ENCODE assay signal across 13 cellular contexts in the genomic region with DNA sequence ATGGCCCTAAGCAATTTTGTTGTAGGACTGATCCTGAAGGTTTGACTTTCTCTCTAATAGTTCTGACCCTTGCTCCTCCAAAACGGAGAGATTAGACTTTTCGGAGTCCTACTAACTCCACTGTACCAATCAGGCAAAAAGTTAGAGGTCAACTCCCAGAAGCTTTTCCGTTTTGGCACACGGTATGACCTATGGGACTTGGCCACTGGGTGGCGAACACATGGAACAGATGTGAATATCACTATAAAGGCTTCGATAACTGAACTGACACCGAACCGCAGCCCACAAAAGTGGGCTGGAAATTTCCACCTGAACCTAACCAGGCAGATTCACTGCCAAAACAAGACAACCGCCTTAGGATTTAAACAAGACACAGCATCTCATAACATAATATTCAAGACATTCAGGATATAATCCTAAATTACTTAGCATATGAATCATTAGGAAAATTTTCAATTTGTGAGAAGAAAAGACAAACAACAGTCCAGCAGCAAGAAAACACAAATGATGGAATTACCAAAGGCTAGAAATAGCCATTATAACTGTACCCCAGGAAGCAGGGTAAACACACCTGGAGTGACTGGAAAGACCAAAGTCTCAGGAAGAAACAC. TPM values are rescaled to one million over a fixed set of nuclear protein-coding genes. Genes with fewer than 3 reads are reported as not detected.
A peak's percentile ranks its signal among the peaks of the same experiment; 100 is the strongest.
DNase-seq lines count a peak whose midpoint lies in the region; ATAC-seq, FAIRE-seq and TF ChIP-seq lines count a peak whose summit lies in the region.
"Had no signal": no experiment of that assay in that cellular context is flagged by ENCODE, and none has a peak within 500 bp of the region (broad histone marks: within the 10 kb centered on the region; RNA-seq: fewer than 3 reads in every experiment).

No MANE protein-coding gene starts in this region.

- POLR2A ChIA-PET in endothelial cell of umbilical vein (lab: Charles Lee): no interaction called here

- H3K36me3 ChIP-seq in OCI-LY1 (ENCODE audit: insufficient read depth, low read length): no peaks in the 10 kb centered on the region
- no peaks in the 10 kb centered on the region for H3K36me3 ChIP-seq in endothelial cell of umbilical vein (ENCODE audit: control insufficient read depth in 2 of 2, extremely low read depth in 1 of 2, insufficient read depth in 2 of 2, low read length in 2 of 2)

- peaks cover 2 to 3% of the 10 kb centered on the region in 2 donors for H3K36me3 Mint-ChIP-seq in activated T-cell treated with anti-CD3 and anti-CD28 coated beads, Interleukin-2, amount 50 U/mL, for 72 hours (ENCODE audit: insufficient read depth in 2 of 2)
- H3K36me3 Mint-ChIP-seq in activated T-helper 2 cell treated with anti-CD3 and anti-CD28 coated beads, Interferon-gamma antibody, Interleukin-2, Interleukin-4, amounts not matched to agents 10 μg/mL and 5 μg/mL and 100 μg/mL, durations not matched to agents 14 hours and 24 hours and 36 hours (ENCODE audit: low read depth): peaks cover 22% of the 10 kb centered on the region

- no peaks in the 10 kb centered on the region for H3K27me3 Mint-ChIP-seq in activated T-cell treated with anti-CD3 and anti-CD28 coated beads, Interleukin-2, amount 50 U/mL, for 72 hours (ENCODE audit: low read depth)
- H3K27me3 Mint-ChIP-seq in activated T-helper 2 cell treated with anti-CD3 and anti-CD28 coated beads, Interferon-gamma antibody, Interleukin-2, Interleukin-4, amounts not matched to agents 10 μg/mL and 5 μg/mL and 100 μg/mL, durations not matched to agents 14 hours and 24 hours and 36 hours (ENCODE audit: low read depth): no peaks in the 10 kb centered on the region
- H3K27me3 Mint-ChIP-seq: activated naive CD8-positive, alpha-beta T cell treated with anti-CD3 and anti-CD28 coated beads, Interleukin-2, amount 10 ng/mL, durations not matched to agents 7 days and 5 days; naive B cell had no signal

- peak; percentile 50 for TF ChIP-seq CTCF in OCI-LY1 (IDR thresholded peaks at IDR 0.05; ENCODE audit: low read length)
- peak; percentile 13 to 21 for TF ChIP-seq CTCF in endothelial cell of umbilical vein (IDR thresholded peaks at IDR 0.05; ENCODE audit: extremely low read depth in 1 of 2, insufficient read depth in 1 of 2, low read depth in 1 of 2, low read length in 2 of 2)

- no peak overlapping the region for H3K9ac ChIP-seq in OCI-LY1 (ENCODE audit: low read length)
- H3K9ac ChIP-seq in endothelial cell of umbilical vein (replicated peaks; ENCODE audit: extremely low read depth, insufficient read depth, low read length): no peak overlapping the region
- H3K9ac ChIP-seq: BLaER1 had no signal

- H3K4me1 Mint-ChIP-seq in activated T-cell treated with anti-CD3 and anti-CD28 coated beads, Interleukin-2, amount 50 U/mL, for 72 hours (ENCODE audit: low read depth): peaks cover 7% of the 10 kb centered on the region
- H3K4me1 Mint-ChIP-seq in activated T-helper 2 cell treated with anti-CD3 and anti-CD28 coated beads, Interferon-gamma antibody, Interleukin-2, Interleukin-4, amounts not matched to agents 10 μg/mL and 5 μg/mL and 100 μg/mL, durations not matched to agents 14 hours and 24 hours and 36 hours (ENCODE audit: low read depth): peaks cover 7% of the 10 kb centered on the region

- H2AFZ ChIP-seq in OCI-LY1 (ENCODE audit: low read length): no peak overlapping the region
- H2AFZ ChIP-seq in endothelial cell of umbilical vein (ENCODE audit: low read depth, low read length): no peak overlapping the region

- H3F3A ChIP-seq in OCI-LY1 (ENCODE audit: insufficient read depth, low read length): no peaks in the 10 kb centered on the region; the same call in 1 of the 2 replicates

- H3K4me3 ChIP-seq in OCI-LY1 (ENCODE audit: low read depth, low read length, poor library complexity, severe bottlenecking) (no peak overlapping the region), endothelial cell of umbilical vein (replicated peaks in 1 of 3; ENCODE audit: insufficient read depth in 1 of 3, low read depth in 1 of 3, low read length in 3 of 3) (no peak overlapping the region)
- H3K4me3 ChIP-seq: BLaER1, gastroesophageal sphincter had no signal

- no peak for DNase-seq in activated T-cell treated with anti-CD3 and anti-CD28 coated beads, Interleukin-2, amount 50 U/mL, for 72 hours
- DNase-seq in activated T-cell treated with anti-CD3 and anti-CD28 coated beads for 4 hours: no peak
- no peak for DNase-seq in endothelial cell of umbilical vein (ENCODE audit: low read depth, low spot score)
- peak; percentile 41 for DNase-seq in putamen (ENCODE audit: low spot score)
- no peak for DNase-seq in activated T-cell treated with anti-CD3 and anti-CD28 coated beads, Interleukin-2, amount 50 U/mL, for 1 hour
- DNase-seq in activated T-helper 2 cell treated with anti-CD3 and anti-CD28 coated beads, Interferon-gamma antibody, Interleukin-2, Interleukin-4, amounts not matched to agents 10 μg/mL and 5 μg/mL and 100 μg/mL, durations not matched to agents 14 hours and 24 hours and 36 hours (ENCODE audit: low spot score): no peak
- DNase-seq: activated naive CD8-positive, alpha-beta T cell treated with anti-CD3 and anti-CD28 coated beads, Interleukin-2, amount 10 ng/mL, durations not matched to agents 7 days and 5 days; naive B cell; NCI-H526 treated with DMSO at 0.1 percent for 48 hours had no signal

- no peaks in the 10 kb centered on the region for H3K9me3 Mint-ChIP-seq in activated T-cell treated with anti-CD3 and anti-CD28 coated beads, Interleukin-2, amount 50 U/mL, for 72 hours
- no peaks in the 10 kb centered on the region for H3K9me3 Mint-ChIP-seq in activated T-helper 2 cell treated with anti-CD3 and anti-CD28 coated beads, Interferon-gamma antibody, Interleukin-2, Interleukin-4, amounts not matched to agents 10 μg/mL and 5 μg/mL and 100 μg/mL, durations not matched to agents 14 hours and 24 hours and 36 hours
- H3K9me3 Mint-ChIP-seq: naive B cell had no signal

- dilution Hi-C loops in endothelial cell of umbilical vein (cut with MboI; ENCODE audit: extremely low pct_ligation_motif_present, low sequenced_read_pairs): no loop called here

- intact Hi-C loops in endothelial cell of umbilical vein (cut with micrococcal nuclease): no loop called here
- intact Hi-C loops in activated T-helper 2 cell treated with anti-CD3 and anti-CD28 coated beads, Interferon-gamma antibody, Interleukin-2, Interleukin-4, amounts not matched to agents 10 μg/mL and 5 μg/mL and 100 μg/mL, durations not matched to agents 14 hours and 24 hours and 36 hours (cut with micrococcal nuclease): no loop called here

- H3K4me1 ChIP-seq in OCI-LY1 (ENCODE audit: insufficient read depth, low read length, severe bottlenecking) (no peaks in the 10 kb centered on the region), endothelial cell of umbilical vein (ENCODE audit: control insufficient read depth, extremely low read depth, insufficient read depth, low read length) (no peaks in the 10 kb centered on the region)
- H3K4me1 ChIP-seq: BLaER1, gastroesophageal sphincter had no signal

- H3K9me3 ChIP-seq in OCI-LY1 (ENCODE audit: low read length) (no peaks in the 10 kb centered on the region), endothelial cell of umbilical vein (replicated peaks; ENCODE audit: control insufficient read depth, insufficient read depth, low read length) (no peaks in the 10 kb centered on the region)
- H3K9me3 ChIP-seq: gastroesophageal sphincter had no signal

- H4K20me1 ChIP-seq in OCI-LY1 (ENCODE audit: insufficient read depth, low read length) (no peaks in the 10 kb centered on the region), endothelial cell of umbilical vein (replicated peaks; ENCODE audit: control insufficient read depth, extremely low read depth, insufficient read depth, low read length) (no peaks in the 10 kb centered on the region)
- H4K20me1 ChIP-seq: BLaER1 had no signal

- H3K4me3 Mint-ChIP-seq in activated T-cell treated with anti-CD3 and anti-CD28 coated beads, Interleukin-2, amount 50 U/mL, for 72 hours: no peak overlapping the region
- H3K4me3 Mint-ChIP-seq in activated T-helper 2 cell treated with anti-CD3 and anti-CD28 coated beads, Interferon-gamma antibody, Interleukin-2, Interleukin-4, amounts not matched to agents 10 μg/mL and 5 μg/mL and 100 μg/mL, durations not matched to agents 14 hours and 24 hours and 36 hours (ENCODE audit: low read depth): no peak overlapping the region
- H3K4me3 Mint-ChIP-seq: activated naive CD8-positive, alpha-beta T cell treated with anti-CD3 and anti-CD28 coated beads, Interleukin-2, amount 10 ng/mL, durations not matched to agents 7 days and 5 days; naive B cell had no signal

- no peak overlapping the region for H3K27ac ChIP-seq in OCI-LY1 (ENCODE audit: low read depth, low read length, poor library complexity, severe bottlenecking)
- no peak overlapping the region for H3K27ac ChIP-seq in endothelial cell of umbilical vein (ENCODE audit: insufficient read depth, low read depth, low read length)
- H3K27ac ChIP-seq: BLaER1, gastroesophageal sphincter had no signal

- H3K27me3 ChIP-seq in OCI-LY1 (ENCODE audit: insufficient read depth, low read length) (no peaks in the 10 kb centered on the region), endothelial cell of umbilical vein (ENCODE audit: control insufficient read depth in 2 of 2, insufficient read depth in 2 of 2, low read length in 2 of 2) (no peaks in the 10 kb centered on the region)
- H3K27me3 ChIP-seq: BLaER1, gastroesophageal sphincter had no signal

- TF ChIP-seq POLR2A in endothelial cell of umbilical vein (IDR thresholded peaks at IDR 0.05; ENCODE audit: low read depth, low read length): no peak

- no peaks in the 10 kb centered on the region for H3K9me1 ChIP-seq in endothelial cell of umbilical vein (replicated peaks; ENCODE audit: control insufficient read depth, extremely low read depth, insufficient read depth, low read length)

- no peak for FAIRE-seq in endothelial cell of umbilical vein (lab: Jason Lieb, UNC)

- CTCF ChIA-PET in endothelial cell of umbilical vein (lab: Charles Lee): no interaction called here

- H3K79me2 ChIP-seq in OCI-LY1 (ENCODE audit: insufficient read depth, low read length): no peaks in the 10 kb centered on the region
- no peaks in the 10 kb centered on the region for H3K79me2 ChIP-seq in endothelial cell of umbilical vein (ENCODE audit: control insufficient read depth, insufficient read depth, low read length)

- H3K4me2 ChIP-seq in OCI-LY1 (ENCODE audit: low read length) (no peak overlapping the region), endothelial cell of umbilical vein (ENCODE audit: insufficient read depth, low read length) (no peak overlapping the region)
- H3K4me2 ChIP-seq: BLaER1 had no signal

- H3K9me2 ChIP-seq in OCI-LY1 (ENCODE audit: low read depth, low read length): no peaks in the 10 kb centered on the region

- H3K27ac Mint-ChIP-seq in activated T-cell treated with anti-CD3 and anti-CD28 coated beads, Interleukin-2, amount 50 U/mL, for 72 hours: peak overlapping the region; percentile 64
- no peak overlapping the region for H3K27ac Mint-ChIP-seq in activated T-helper 2 cell treated with anti-CD3 and anti-CD28 coated beads, Interferon-gamma antibody, Interleukin-2, Interleukin-4, amounts not matched to agents 10 μg/mL and 5 μg/mL and 100 μg/mL, durations not matched to agents 14 hours and 24 hours and 36 hours
- H3K27ac Mint-ChIP-seq: activated naive CD8-positive, alpha-beta T cell treated with anti-CD3 and anti-CD28 coated beads, Interleukin-2, amount 10 ng/mL, durations not matched to agents 7 days and 5 days had no signal

- no peak for ATAC-seq in activated T-cell treated with anti-CD3 and anti-CD28 coated beads, Interleukin-2, amount 50 U/mL, for 72 hours (replicated peaks in 1 of 2)
- ATAC-seq in HG03460 (IDR thresholded peaks at IDR 0.05; ENCODE audit: unreplicated experiment): no peak
- ATAC-seq: gastroesophageal sphincter had no signal

- BruUV-seq in endothelial cell of umbilical vein (replicated peaks; lab: Mats Ljungman, UMichigan): no TSS peak

RNA-seq across cellular contexts. Expression of gene TM2D3, which starts 12.2 kb away (rescaled TPM):
- total RNA-seq in activated T-cell treated with anti-CD3 and anti-CD28 coated beads, Interleukin-2, amount 50 U/mL, for 72 hours: 10 to 100 TPM; 32.7 to 40.7 TPM
- total RNA-seq in endothelial cell of umbilical vein: 34.3 and 36.7 TPM in 2 replicates
- polyA plus RNA-seq in endothelial cell of umbilical vein: 41.4 and 51.5 TPM in 2 replicates
- 31.8 and 35.9 TPM in 2 replicates for polyA plus RNA-seq in endothelial cell of umbilical vein (2011; cell fraction: cytosol; rRNA removed)
- polyA plus RNA-seq in endothelial cell of umbilical vein (2011; cell fraction: nucleus; rRNA removed): 56.2 and 58.6 TPM in 2 replicates
- polyA plus RNA-seq in endothelial cell of umbilical vein (2012): 38.5 and 41.4 TPM in 2 replicates
- 73.8 and 79.8 TPM in 2 replicates for polyA minus RNA-seq in endothelial cell of umbilical vein
- 24.7 TPM for polyA minus RNA-seq in endothelial cell of umbilical vein (2011; cell fraction: cytosol; rRNA and poly(A)+ RNA removed)
- 99.7 and 106 TPM in 2 replicates for polyA minus RNA-seq in endothelial cell of umbilical vein (2011; cell fraction: nucleus; rRNA and poly(A)+ RNA removed)
- 40.4 and 42.6 TPM in 2 replicates for total RNA-seq in activated T-helper 2 cell treated with anti-CD3 and anti-CD28 coated beads, Interferon-gamma antibody, Interleukin-2, Interleukin-4, amounts not matched to agents 10 μg/mL and 5 μg/mL and 100 μg/mL, durations not matched to agents 14 hours and 24 hours and 36 hours

RNA-seq across cellular contexts. Expression of gene TARS3, which starts 59.9 kb away (rescaled TPM):
- total RNA-seq in activated T-cell treated with anti-CD3 and anti-CD28 coated beads, Interleukin-2, amount 50 U/mL, for 72 hours: 10 to 100 TPM; 12.6 to 14.2 TPM
- 7.7 and 8.2 TPM in 2 replicates for total RNA-seq in endothelial cell of umbilical vein
- 0.91 and 0.94 TPM in 2 replicates for polyA plus RNA-seq in endothelial cell of umbilical vein
- polyA plus RNA-seq in endothelial cell of umbilical vein (2011; cell fraction: cytosol; rRNA removed): 1.6 and 2.0 TPM in 2 replicates
- 5.6 and 5.7 TPM in 2 replicates for polyA plus RNA-seq in endothelial cell of umbilical vein (2011; cell fraction: nucleus; rRNA removed)
- polyA plus RNA-seq in endothelial cell of umbilical vein (2012): 4.2 and 4.6 TPM in 2 replicates
- 2.5 and 3.5 TPM in 2 replicates for polyA minus RNA-seq in endothelial cell of umbilical vein
- 1.7 TPM for polyA minus RNA-seq in endothelial cell of umbilical vein (2011; cell fraction: cytosol; rRNA and poly(A)+ RNA removed)
- 6.7 and 7.5 TPM in 2 replicates for polyA minus RNA-seq in endothelial cell of umbilical vein (2011; cell fraction: nucleus; rRNA and poly(A)+ RNA removed)
- total RNA-seq in activated T-helper 2 cell treated with anti-CD3 and anti-CD28 coated beads, Interferon-gamma antibody, Interleukin-2, Interleukin-4, amounts not matched to agents 10 μg/mL and 5 μg/mL and 100 μg/mL, durations not matched to agents 14 hours and 24 hours and 36 hours: 14.1 and 14.5 TPM in 2 replicates
